Comparison of ENCODE assay signal across 33 cellular contexts in the genomic region with DNA sequence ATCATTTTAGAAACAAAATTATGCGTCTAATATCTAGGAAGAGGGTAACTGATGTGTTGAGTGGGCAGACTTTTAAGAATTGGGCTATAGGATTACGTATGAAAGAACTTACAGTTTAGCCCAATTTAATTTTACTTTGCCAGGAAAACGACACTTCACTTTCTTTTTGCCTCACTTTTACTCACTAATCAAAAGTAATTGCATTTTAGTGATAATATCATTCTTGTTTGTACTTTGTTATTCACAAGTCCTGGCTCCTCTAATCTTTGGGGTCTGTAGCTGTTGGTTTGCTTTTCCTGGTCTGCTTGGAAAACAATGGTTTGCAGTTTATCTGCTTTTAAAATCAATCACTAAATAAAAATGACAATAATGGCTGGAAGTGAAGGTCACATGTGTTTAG. TPM values are rescaled to one million over a fixed set of nuclear protein-coding genes. Genes with fewer than 3 reads are reported as not detected.
"Had no signal": no experiment of that assay in that cellular context is flagged by ENCODE, and none has a peak within 500 bp of the region (broad histone marks: within the 10 kb centered on the region; RNA-seq: fewer than 3 reads in every experiment).

No MANE protein-coding gene starts in this region.

- H3K4me3 ChIP-seq: breast epithelium had no signal

- H3K27ac Mint-ChIP-seq: activated B cell treated with CpG ODN at 0.5 μM for 24 hours; activated CD4-positive, alpha-beta memory T cell treated with anti-CD3 and anti-CD28 coated beads for 36 hours; activated naive CD4-positive, alpha-beta T cell treated with anti-CD3 and anti-CD28 coated beads for 36 hours; activated naive CD4-positive, alpha-beta T cell treated with anti-CD3 and anti-CD28 coated beads, Interleukin-2, amount 50 U/mL, for 72 hours; activated T-helper 2 cell treated with anti-CD3 and anti-CD28 coated beads, Interferon-gamma antibody, Interleukin-2, Interleukin-4, amounts not matched to agents 10 μg/mL and 5 μg/mL and 100 μg/mL, durations not matched to agents 14 hours and 24 hours and 36 hours; T-helper 1 cell treated with Interleukin-12 subunit alpha and Interleukin-12 subunit beta and Interleukin-4 antibody, amounts not matched to agents 30 μg/mL and 1 μg/mL, for 36 hours; T-helper 2 cell treated with Interferon-gamma antibody and Interleukin-4, amounts not matched to agents 5 μg/mL and 100 μg/mL, for 36 hours had no signal

- ATAC-seq: activated naive CD4-positive, alpha-beta T cell treated with anti-CD3 and anti-CD28 coated beads, Interleukin-2, amount 50 U/mL, for 72 hours; Panc1 had no signal

- H3K4me1 ChIP-seq: breast epithelium had no signal

- H3K36me3 Mint-ChIP-seq: activated CD4-positive, alpha-beta memory T cell treated with anti-CD3 and anti-CD28 coated beads for 36 hours had no signal

- H3K9me3 Mint-ChIP-seq: activated B cell treated with CpG ODN at 0.5 μM for 24 hours; activated CD4-positive, alpha-beta memory T cell treated with anti-CD3 and anti-CD28 coated beads for 36 hours; activated naive CD4-positive, alpha-beta T cell treated with anti-CD3 and anti-CD28 coated beads for 36 hours; activated naive CD4-positive, alpha-beta T cell treated with anti-CD3 and anti-CD28 coated beads, Interleukin-2, amount 50 U/mL, for 72 hours; activated T-helper 2 cell treated with anti-CD3 and anti-CD28 coated beads, Interferon-gamma antibody, Interleukin-2, Interleukin-4, amounts not matched to agents 10 μg/mL and 5 μg/mL and 100 μg/mL, durations not matched to agents 14 hours and 24 hours and 36 hours; T-helper 1 cell treated with Interleukin-12 subunit alpha and Interleukin-12 subunit beta and Interleukin-4 antibody, amounts not matched to agents 30 μg/mL and 1 μg/mL, for 36 hours; T-helper 2 cell treated with Interferon-gamma antibody and Interleukin-4, amounts not matched to agents 5 μg/mL and 100 μg/mL, for 36 hours had no signal

- H3K36me3 ChIP-seq: breast epithelium, SJCRH30 had no signal

- H3K27me3 ChIP-seq: SJCRH30 had no signal

- H3K9ac ChIP-seq: SK-N-SH had no signal

- H3K27ac ChIP-seq: breast epithelium, SJCRH30 had no signal

- FAIRE-seq: TTC549 had no signal

- H3K9me3 ChIP-seq: SJCRH30, SK-N-SH had no signal

- DNase-seq: activated B cell treated with CpG ODN at 0.5 μM for 24 hours; activated CD4-positive, alpha-beta memory T cell treated with anti-CD3 and anti-CD28 coated beads for 36 hours; activated CD4-positive, alpha-beta T cell treated with anti-CD3 and anti-CD28 coated beads for 4 hours; activated CD4-positive, alpha-beta T cell treated with anti-CD3 and anti-CD28 coated beads, Interleukin-2, amount 50 U/mL, for 1 hour; activated CD4-positive, CD25-positive, alpha-beta regulatory T cell treated with anti-CD3 and anti-CD28 coated beads, Interleukin-2, amount 50 U/mL, for 72 hours; activated CD8-positive, alpha-beta memory T cell treated with anti-CD3 and anti-CD28 coated beads, Interleukin-2, amount 50 U/mL, for 4 hours; activated gamma-delta T cell treated with Interleukin-2 at 50 U/mL for 16 hours; activated naive CD4-positive, alpha-beta T cell treated with anti-CD3 and anti-CD28 coated beads for 36 hours; activated T-cell treated with anti-CD3 and anti-CD28 coated beads for 4 hours; activated T-cell treated with anti-CD3 and anti-CD28 coated beads, Interleukin-2, amount 50 U/mL, for 48 hours; amniotic stem cell; aorta; Karpas-422; KBM-7; NCI-H1105 treated with DMSO at 0.1 percent for 48 hours; NCI-H1436; NCI-H1694; NCI-H1930; NCI-H345; NCI-H524 treated with DMSO at 0.1 percent for 48 hours; SHP77; SJCRH30; SK-N-SH had no signal

- H3K4me3 Mint-ChIP-seq: activated B cell treated with CpG ODN at 0.5 μM for 24 hours; activated CD4-positive, alpha-beta memory T cell treated with anti-CD3 and anti-CD28 coated beads for 36 hours; activated naive CD4-positive, alpha-beta T cell treated with anti-CD3 and anti-CD28 coated beads for 36 hours; T-helper 1 cell treated with Interleukin-12 subunit alpha and Interleukin-12 subunit beta and Interleukin-4 antibody, amounts not matched to agents 30 μg/mL and 1 μg/mL, for 36 hours; T-helper 2 cell treated with Interferon-gamma antibody and Interleukin-4, amounts not matched to agents 5 μg/mL and 100 μg/mL, for 36 hours had no signal

RNA-seq across cellular contexts. Expression of a gene that starts 2.9 kb away (rescaled TPM):
- total RNA-seq: activated B cell treated with CpG ODN at 0.5 μM for 24 hours; activated CD4-positive, alpha-beta memory T cell treated with anti-CD3 and anti-CD28 coated beads for 36 hours; activated naive CD4-positive, alpha-beta T cell treated with anti-CD3 and anti-CD28 coated beads for 36 hours; activated naive CD4-positive, alpha-beta T cell treated with anti-CD3 and anti-CD28 coated beads, Interleukin-2, amount 50 U/mL, for 72 hours; activated T-helper 2 cell treated with anti-CD3 and anti-CD28 coated beads, Interferon-gamma antibody, Interleukin-2, Interleukin-4, amounts not matched to agents 10 μg/mL and 5 μg/mL and 100 μg/mL, durations not matched to agents 14 hours and 24 hours and 36 hours; aorta; cardiac septum; MCF 10A; RPMI7951; SJCRH30 had no signal
